Comparison of ENCODE assay signal across 15 cellular contexts in genomic region chr12:94599189-94599588, GRCh38. TPM values are rescaled to one million over a fixed set of nuclear protein-coding genes. Genes with fewer than 3 reads are reported as not detected.
DNase-seq lines count a peak whose midpoint lies in the region; TF ChIP-seq lines count a peak whose summit lies in the region.
"Had no signal": no experiment of that assay in that cellular context is flagged by ENCODE, and none has a peak within 500 bp of the region (broad histone marks: within the 10 kb centered on the region; RNA-seq: fewer than 3 reads in every experiment).

No MANE protein-coding gene starts in this region.

- H3K36me3 ChIP-seq in stomach, result no peaks in the 10 kb centered on the region
- H3K36me3 ChIP-seq: BLaER1 treated with 17β-estradiol and CSF1 and Interleukin-3, amounts not matched to agents 10 nM and 100 nM had no signal

- no peaks in the 10 kb centered on the region for H3K9me3 ChIP-seq in stomach

- H3K4me3 ChIP-seq in stomach, result no peak overlapping the region
- H3K4me3 ChIP-seq: BLaER1 treated with 17β-estradiol and CSF1 and Interleukin-3, amounts not matched to agents 10 nM and 100 nM had no signal

- peak; percentile 43 for DNase-seq in Ammon's horn (ENCODE audit: low spot score)
- DNase-seq in midbrain (lab: John Stamatoyannopoulos, UW), result peak; percentile 20
- DNase-seq in substantia nigra (lab: John Stamatoyannopoulos, UW), result peak in 1 of 49 donors; percentile 15
- no peak for DNase-seq in cerebellar cortex (ENCODE audit: low spot score)
- no peak for DNase-seq in dermis blood vessel endothelial cell
- no peak for DNase-seq in stomach
- DNase-seq: 8988T; Calu3; CD8-positive, alpha-beta T cell; DMS79 treated with DMSO at 0.1 percent for 48 hours; GF-D8; GOT3; H7 had no signal

- WGBS in stomach, 5 donors, result 66 to 79% (median 73%) methylated on average over 4 of the region's 4 CpGs

- H3K27ac ChIP-seq in angular gyrus (ENCODE audit: low read depth, low read length), result peak overlapping the region; percentile 22
- peak overlapping the region; percentile 58 for H3K27ac ChIP-seq in substantia nigra (ENCODE audit: low read depth, low read length, poor library complexity, severe bottlenecking)
- H3K27ac ChIP-seq in stomach, result no peak overlapping the region
- H3K27ac ChIP-seq: BLaER1 treated with 17β-estradiol and CSF1 and Interleukin-3, amounts not matched to agents 10 nM and 100 nM had no signal

- no peaks in the 10 kb centered on the region for H3K27me3 ChIP-seq in stomach
- H3K27me3 ChIP-seq: BLaER1 treated with 17β-estradiol and CSF1 and Interleukin-3, amounts not matched to agents 10 nM and 100 nM had no signal

- no peak for TF ChIP-seq CTCF in stomach (IDR thresholded peaks at IDR 0.05)

- peaks cover 0 to 24% (median 10%) of the 10 kb centered on the region in 4 donors for H3K4me1 ChIP-seq in stomach

- no peak for TF ChIP-seq POLR2A in stomach (IDR thresholded peaks at IDR 0.05)

- intact Hi-C loops in stomach (cut with DNase I; ENCODE audit: low total_unique reads), result no loop called here

- TF ChIP-seq EP300 in stomach (IDR thresholded peaks at IDR 0.05), result no peak

RNA-seq across cellular contexts. Expression of gene TMCC3, which starts 51.2 kb away (rescaled TPM):
- 27.8 and 34.5 TPM in 2 replicates for total RNA-seq in dermis blood vessel endothelial cell
- total RNA-seq in stomach, result 10 to 100 TPM in 2 of 5 donors, 1 to 10 TPM in 2, under 1 TPM in 1; 0.58 to 14.3 (median 9.0) TPM
- 1 to 10 TPM; 2.1 to 4.3 (median 2.1) TPM for polyA plus RNA-seq in stomach

Comparison
In these comparisons a context has a peak if more than half of its experiments do, and no peak if none do; other contexts are left out.
1. DNase-seq: peak in Ammon's horn (single experiment) and midbrain (single experiment); none in cerebellar cortex (single experiment), dermis blood vessel endothelial cell (single experiment) and stomach (single experiment).
2. H3K27ac ChIP-seq: peak in angular gyrus (single experiment) and substantia nigra (single experiment); none in stomach (0 of 5).